Comparison of ENCODE assay signal across 21 cellular contexts in the genomic region with DNA sequence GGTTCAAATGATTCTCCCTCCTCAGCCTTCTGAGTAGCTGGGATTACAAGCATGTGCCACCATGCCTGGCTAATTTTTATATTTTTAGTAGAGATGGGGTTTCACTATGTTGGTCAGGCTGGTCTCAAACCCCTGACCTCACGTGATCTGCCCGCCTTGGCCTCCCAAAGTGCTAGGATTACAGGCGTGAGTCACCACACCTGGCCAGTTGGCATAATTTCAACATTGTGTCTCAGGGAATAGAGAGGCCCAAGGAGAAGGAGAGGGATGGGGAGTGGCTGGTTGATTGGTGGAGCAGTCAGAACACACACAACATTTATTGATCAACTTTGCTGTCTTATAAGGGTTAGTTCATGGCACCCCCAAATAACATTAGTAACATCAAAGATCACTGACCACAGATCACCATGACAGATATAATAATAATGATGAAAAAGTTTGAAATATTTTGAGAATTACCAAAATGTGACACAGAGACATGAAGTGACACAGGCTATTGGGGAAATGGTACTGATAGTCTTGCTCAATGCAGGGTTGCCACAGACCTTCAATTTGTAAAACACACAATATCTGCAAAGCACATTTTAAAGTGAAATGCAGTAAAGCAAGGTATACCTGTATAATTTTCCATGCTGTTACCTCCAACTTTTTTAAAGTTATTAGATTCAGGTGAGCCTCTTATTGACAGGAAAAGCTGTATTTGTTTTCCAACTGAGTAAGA. TPM values are rescaled to one million over a fixed set of nuclear protein-coding genes. Genes with fewer than 3 reads are reported as not detected.
A peak's percentile ranks its signal among the peaks of the same experiment; 100 is the strongest.
DNase-seq lines count a peak whose midpoint lies in the region; ATAC-seq, FAIRE-seq and TF ChIP-seq lines count a peak whose summit lies in the region.
"Had no signal": no experiment of that assay in that cellular context is flagged by ENCODE, and none has a peak within 500 bp of the region (broad histone marks: within the 10 kb centered on the region; RNA-seq: fewer than 3 reads in every experiment).

No MANE protein-coding gene starts in this region.

- in situ Hi-C loops in HepG2 (cut with HindIII; ENCODE audit: extremely low pct_ligation_motif_present, low pct_unique_long_range_greater_than_20kb) = no loop called here

- intact Hi-C loops in HepG2 (cut with micrococcal nuclease; ENCODE audit: unreplicated experiment) = no loop called here
- intact Hi-C loops in right lobe of liver (cut with DNase I) = no loop called here

- H3K27ac ChIP-seq in HepG2 (ENCODE audit: extremely low read length, insufficient read depth, low read length) = no peak overlapping the region
- H3K27ac ChIP-seq in right lobe of liver = no peak overlapping the region
- H3K27ac ChIP-seq: KMS-11 had no signal

- CTCF ChIA-PET in HepG2 (lab: Yijun Ruan, JAX; ENCODE audit: low intra/inter-chr PET ratio, low total read pairs) = no interaction called here

- TF ChIP-seq POLR2A in HepG2 (IDR thresholded peaks at IDR 0.05; ENCODE audit: insufficient read depth in 1 of 2, low read depth in 2 of 2, low read length in 2 of 2) (no peak), right lobe of liver (IDR thresholded peaks at IDR 0.05) (no peak)

- no peak for FAIRE-seq in HepG2 (lab: Jason Lieb, UNC)
- FAIRE-seq: GM18507, RCC 7860 had no signal

- H3K9me3 Mint-ChIP-seq in endothelial cell (ENCODE audit: unreplicated experiment) = no peaks in the 10 kb centered on the region
- H3K9me3 Mint-ChIP-seq: CD4-positive, alpha-beta T cell had no signal

- peaks cover 6% of the 10 kb centered on the region for H3K4me1 ChIP-seq in HepG2 (ENCODE audit: insufficient read depth, low read length)
- no peaks in the 10 kb centered on the region for H3K4me1 ChIP-seq in right lobe of liver
- H3K4me1 ChIP-seq: HAP-1 had no signal

- TF ChIP-seq RAD21 in HepG2 (CRISPR knock-in tag; IDR thresholded peaks at IDR 0.05) = no peak

- H2AFZ ChIP-seq in HepG2 (ENCODE audit: low read length) = no peak overlapping the region

- H3K4me1 Mint-ChIP-seq in endothelial cell (ENCODE audit: unreplicated experiment) = no peaks in the 10 kb centered on the region

- H3K27ac Mint-ChIP-seq in endothelial cell (ENCODE audit: unreplicated experiment) = no peak overlapping the region
- H3K27ac Mint-ChIP-seq: CD4-positive, alpha-beta T cell had no signal

- no peak for DNase-seq in HepG2 (ENCODE audit: low spot score)
- DNase-seq in right lobe of liver = no peak
- peak; percentile 37 for DNase-seq in MV-4-11 (lab: John Stamatoyannopoulos, UW)
- DNase-seq in SKM-1 (lab: John Stamatoyannopoulos, UW; ENCODE audit: unreplicated experiment) = peak; percentile 14
- DNase-seq in endothelial cell (ENCODE audit: low spot score) = no peak
- DNase-seq in activated naive CD4-positive, alpha-beta T cell (lab: John Stamatoyannopoulos, UW) = no peak
- DNase-seq: Calu3; CD4-positive, alpha-beta T cell; DMS79; MM.1S; NCI-H1436; NCI-H2029; NCI-H2171 treated with DMSO at 0.1 percent for 48 hours; NCI-H446 treated with DMSO at 0.1 percent for 48 hours; NCI-H774; SHP77 treated with DMSO at 0.1 percent for 48 hours had no signal

- no peaks in the 10 kb centered on the region for H3K9me3 ChIP-seq in HepG2 (ENCODE audit: low read length)
- H3K9me3 ChIP-seq in right lobe of liver = no peaks in the 10 kb centered on the region
- H3K9me3 ChIP-seq: HAP-1 had no signal

- no peaks in the 10 kb centered on the region for H3K36me3 ChIP-seq in HepG2 (replicated peaks in 1 of 2; ENCODE audit: control insufficient read depth in 1 of 2, insufficient read depth in 2 of 2, low read length in 2 of 2)
- H3K36me3 ChIP-seq in right lobe of liver = no peaks in the 10 kb centered on the region
- H3K36me3 ChIP-seq: HAP-1 had no signal

- H3K9ac ChIP-seq in HepG2 (ENCODE audit: insufficient read depth, low read depth, low read length) = no peak overlapping the region
- H3K9ac ChIP-seq: KMS-11 had no signal

- no peaks in the 10 kb centered on the region for H3K36me3 Mint-ChIP-seq in endothelial cell (ENCODE audit: low read depth, unreplicated experiment)

- TF ChIP-seq EP300 in HepG2 (IDR thresholded peaks at IDR 0.05; ENCODE audit: low read depth in 2 of 2, low read length in 2 of 2) (no peak), HepG2 (CRISPR knock-in tag; IDR thresholded peaks at IDR 0.05; ENCODE audit: borderline replicate concordance) (no peak)

- H3K4me3 ChIP-seq in HepG2 (replicated peaks in 1 of 3; ENCODE audit: insufficient read depth in 1 of 3, low read depth in 2 of 3, low read length in 3 of 3) = no peak overlapping the region
- no peak overlapping the region for H3K4me3 ChIP-seq in right lobe of liver
- H3K4me3 ChIP-seq: HAP-1 had no signal

- POLR2A ChIA-PET in HepG2 (lab: Yijun Ruan, JAX) = no interaction called here

- ATAC-seq in HepG2 = no peak
- ATAC-seq in right lobe of liver = no peak
- no peak for ATAC-seq in HG02588 (IDR thresholded peaks at IDR 0.05; ENCODE audit: unreplicated experiment)

- peaks cover 0 to 12% of the 10 kb centered on the region in 2 experiments; a peak in 3 of 5 replicates for H3K27me3 ChIP-seq in HepG2 (ENCODE audit: control insufficient read depth in 1 of 2, insufficient read depth in 2 of 2, low read length in 2 of 2)
- no peaks in the 10 kb centered on the region for H3K27me3 ChIP-seq in right lobe of liver

- BruUV-seq in HepG2 (replicated peaks; lab: Mats Ljungman, UMichigan) = no TSS peak

- H3K27me3 Mint-ChIP-seq in endothelial cell (ENCODE audit: unreplicated experiment) = peaks cover 2% of the 10 kb centered on the region

- no peak overlapping the region for H3K4me2 ChIP-seq in HepG2 (ENCODE audit: low read depth, low read length)
- H3K4me2 ChIP-seq: KMS-11 had no signal

- 23% methylated on average over 3 of the region's 3 CpGs for WGBS in HepG2 (ENCODE audit: low lambda C conversion rate)
- 89% methylated on average over 3 of the region's 3 CpGs for WGBS in right lobe of liver (ENCODE audit: insufficient coverage, low coverage, low lambda C conversion rate, missing lambda C conversion rate)

- no peaks in the 10 kb centered on the region for H3K79me2 ChIP-seq in HepG2 (ENCODE audit: insufficient read depth, low read length)

- no peaks in the 10 kb centered on the region for H4K20me1 ChIP-seq in HepG2 (ENCODE audit: insufficient read depth, low read length)

- H3K4me3 Mint-ChIP-seq in endothelial cell (ENCODE audit: unreplicated experiment) = no peak overlapping the region
- H3K4me3 Mint-ChIP-seq: CD4-positive, alpha-beta T cell had no signal

- TF ChIP-seq CTCF in HepG2 (CRISPR knock-in tag; IDR thresholded peaks at IDR 0.05) (no peak), right lobe of liver (IDR thresholded peaks at IDR 0.05) (no peak), endothelial cell (IDR thresholded peaks at IDR 0.05; ENCODE audit: unreplicated experiment) (no peak)

RNA-seq across cellular contexts. Expression of a gene that starts 15.8 kb away (rescaled TPM):
- total RNA-seq in HepG2 (2016; rRNA removed; fragmentation: Illumina TruSeq; extraction: Trizol) (7.9 and 18.9 TPM in 2 replicates), right lobe of liver (10 to 100 TPM; 29.6 to 42.7 (median 36.4) TPM), endothelial cell (ENCODE audit: unreplicated experiment) (56.5 TPM)
- total RNA-seq in HepG2 (2016; cell fraction: cytosol; rRNA removed; fragmentation: Illumina TruSeq; extraction: Trizol; ENCODE audit: low read depth) = 5.7 and 6.4 TPM in 2 replicates
- 7.2 and 19.9 TPM in 2 replicates for total RNA-seq in HepG2 (2016; cell fraction: insoluble cytoplasmic fraction; rRNA removed; fragmentation: Illumina TruSeq; extraction: Trizol)
- total RNA-seq in HepG2 (2016; cell fraction: membrane; rRNA removed; fragmentation: Illumina TruSeq; extraction: Trizol) = 6.6 and 8.2 TPM in 2 replicates
- total RNA-seq in HepG2 (2016; cell fraction: nucleus; rRNA removed; fragmentation: Illumina TruSeq; extraction: Trizol) = 19.1 and 22.2 TPM in 2 replicates
- 18.7 and 21.4 TPM in 2 replicates for polyA plus RNA-seq in HepG2 (2011; rRNA removed)
- polyA plus RNA-seq in HepG2 (2011; cell fraction: cytosol; rRNA removed) = 16.6 and 18.4 TPM in 2 replicates
- 25.5 and 32.4 TPM in 2 replicates for polyA plus RNA-seq in HepG2 (2011; cell fraction: nucleus; rRNA removed)
- polyA plus RNA-seq in HepG2 (2012) = 19.2 and 20.3 TPM in 2 replicates
- polyA plus RNA-seq in HepG2 (2016; cell fraction: cytosol; fragmentation: Illumina TruSeq; extraction: Trizol; ENCODE audit: low read depth) = 4.6 and 5.2 TPM in 2 replicates
- polyA plus RNA-seq in HepG2 (2016; cell fraction: insoluble cytoplasmic fraction; fragmentation: Illumina TruSeq; extraction: Trizol; ENCODE audit: low read depth) = 7.2 and 8.0 TPM in 2 replicates
- polyA plus RNA-seq in HepG2 (2016; cell fraction: membrane; fragmentation: Illumina TruSeq; extraction: Trizol; ENCODE audit: low read depth) = 5.6 and 6.0 TPM in 2 replicates
- 28.5 and 33.9 TPM in 2 replicates for polyA plus RNA-seq in HepG2 (2016; cell fraction: nucleus; fragmentation: Illumina TruSeq; extraction: Trizol; ENCODE audit: insufficient read depth, low read depth)
- polyA minus RNA-seq in HepG2 (2011; rRNA and poly(A)+ RNA removed; ENCODE audit: low replicate concordance) = 28.9 and 38.2 TPM in 2 replicates
- polyA minus RNA-seq in HepG2 (2011; cell fraction: cytosol; rRNA and poly(A)+ RNA removed) = 6.5 and 12.1 TPM in 2 replicates
- polyA minus RNA-seq in HepG2 (2011; cell fraction: nucleus; rRNA and poly(A)+ RNA removed) = 21.4 and 21.9 TPM in 2 replicates

RNA-seq across cellular contexts. Expression of a gene that starts 24.3 kb away (rescaled TPM):
- 82.0 and 85.4 TPM in 2 replicates for total RNA-seq in HepG2 (2016; rRNA removed; fragmentation: Illumina TruSeq; extraction: Trizol)
- 117 and 147 TPM in 2 replicates for total RNA-seq in HepG2 (2016; cell fraction: cytosol; rRNA removed; fragmentation: Illumina TruSeq; extraction: Trizol; ENCODE audit: low read depth)
- 82.0 and 82.7 TPM in 2 replicates for total RNA-seq in HepG2 (2016; cell fraction: insoluble cytoplasmic fraction; rRNA removed; fragmentation: Illumina TruSeq; extraction: Trizol)
- 214 and 215 TPM in 2 replicates for total RNA-seq in HepG2 (2016; cell fraction: membrane; rRNA removed; fragmentation: Illumina TruSeq; extraction: Trizol)
- total RNA-seq in HepG2 (2016; cell fraction: nucleus; rRNA removed; fragmentation: Illumina TruSeq; extraction: Trizol) = 59.5 and 61.7 TPM in 2 replicates
- polyA plus RNA-seq in HepG2 (2011; rRNA removed) = 56.2 and 59.7 TPM in 2 replicates
- polyA plus RNA-seq in HepG2 (2011; cell fraction: cytosol; rRNA removed) = 65.4 and 69.6 TPM in 2 replicates
- polyA plus RNA-seq in HepG2 (2011; cell fraction: nucleus; rRNA removed) = 86.6 and 92.4 TPM in 2 replicates
- polyA plus RNA-seq in HepG2 (2012) = 28.1 and 30.6 TPM in 2 replicates
- 140 and 156 TPM in 2 replicates for polyA plus RNA-seq in HepG2 (2016; cell fraction: cytosol; fragmentation: Illumina TruSeq; extraction: Trizol; ENCODE audit: low read depth)
- 69.4 and 76.0 TPM in 2 replicates for polyA plus RNA-seq in HepG2 (2016; cell fraction: insoluble cytoplasmic fraction; fragmentation: Illumina TruSeq; extraction: Trizol; ENCODE audit: low read depth)
- 186 and 191 TPM in 2 replicates for polyA plus RNA-seq in HepG2 (2016; cell fraction: membrane; fragmentation: Illumina TruSeq; extraction: Trizol; ENCODE audit: low read depth)
- polyA plus RNA-seq in HepG2 (2016; cell fraction: nucleus; fragmentation: Illumina TruSeq; extraction: Trizol; ENCODE audit: insufficient read depth, low read depth) = 82.0 and 83.2 TPM in 2 replicates
- 142 and 277 TPM in 2 replicates for polyA minus RNA-seq in HepG2 (2011; rRNA and poly(A)+ RNA removed; ENCODE audit: low replicate concordance)
- 22.9 and 28.1 TPM in 2 replicates for polyA minus RNA-seq in HepG2 (2011; cell fraction: cytosol; rRNA and poly(A)+ RNA removed)
- 96.7 and 106 TPM in 2 replicates for polyA minus RNA-seq in HepG2 (2011; cell fraction: nucleus; rRNA and poly(A)+ RNA removed)
- 10 to 100 TPM; 21.4 to 38.1 (median 31.0) TPM for total RNA-seq in right lobe of liver
- 65.5 TPM for total RNA-seq in endothelial cell (ENCODE audit: unreplicated experiment)

RNA-seq across cellular contexts. Expression of a gene that starts 24.8 kb away (rescaled TPM):
- 55.7 and 60.0 TPM in 2 replicates for total RNA-seq in HepG2 (2016; rRNA removed; fragmentation: Illumina TruSeq; extraction: Trizol)
- 116 and 119 TPM in 2 replicates for total RNA-seq in HepG2 (2016; cell fraction: cytosol; rRNA removed; fragmentation: Illumina TruSeq; extraction: Trizol; ENCODE audit: low read depth)
- 55.1 and 57.7 TPM in 2 replicates for total RNA-seq in HepG2 (2016; cell fraction: insoluble cytoplasmic fraction; rRNA removed; fragmentation: Illumina TruSeq; extraction: Trizol)
- 200 TPM in 2 replicates for total RNA-seq in HepG2 (2016; cell fraction: membrane; rRNA removed; fragmentation: Illumina TruSeq; extraction: Trizol)
- 26.3 and 33.3 TPM in 2 replicates for total RNA-seq in HepG2 (2016; cell fraction: nucleus; rRNA removed; fragmentation: Illumina TruSeq; extraction: Trizol)
- 124 and 141 TPM in 2 replicates for polyA plus RNA-seq in HepG2 (2011; rRNA removed)
- polyA plus RNA-seq in HepG2 (2011; cell fraction: cytosol; rRNA removed) = 127 and 156 TPM in 2 replicates
- polyA plus RNA-seq in HepG2 (2011; cell fraction: nucleus; rRNA removed) = 50.3 and 53.5 TPM in 2 replicates
- polyA plus RNA-seq in HepG2 (2012) = 65.7 and 73.9 TPM in 2 replicates
- polyA plus RNA-seq in HepG2 (2016; cell fraction: cytosol; fragmentation: Illumina TruSeq; extraction: Trizol; ENCODE audit: low read depth) = 178 and 186 TPM in 2 replicates
- polyA plus RNA-seq in HepG2 (2016; cell fraction: insoluble cytoplasmic fraction; fragmentation: Illumina TruSeq; extraction: Trizol; ENCODE audit: low read depth) = 75.5 and 80.9 TPM in 2 replicates
- polyA plus RNA-seq in HepG2 (2016; cell fraction: membrane; fragmentation: Illumina TruSeq; extraction: Trizol; ENCODE audit: low read depth) = 224 and 225 TPM in 2 replicates
- polyA plus RNA-seq in HepG2 (2016; cell fraction: nucleus; fragmentation: Illumina TruSeq; extraction: Trizol; ENCODE audit: insufficient read depth, low read depth) = 58.1 and 58.4 TPM in 2 replicates
- polyA minus RNA-seq in HepG2 (2011; rRNA and poly(A)+ RNA removed; ENCODE audit: low replicate concordance) = 194 and 401 TPM in 2 replicates
- 65.3 and 71.4 TPM in 2 replicates for polyA minus RNA-seq in HepG2 (2011; cell fraction: cytosol; rRNA and poly(A)+ RNA removed)
- polyA minus RNA-seq in HepG2 (2011; cell fraction: nucleus; rRNA and poly(A)+ RNA removed) = 39.9 and 41.4 TPM in 2 replicates
- total RNA-seq in right lobe of liver = 10 to 100 TPM; 49.3 to 88.3 (median 61.1) TPM
- 52.9 TPM for total RNA-seq in endothelial cell (ENCODE audit: unreplicated experiment)

RNA-seq across cellular contexts. Expression of a gene that starts 43.4 kb away (rescaled TPM):
- not detected in 2 replicates for total RNA-seq in HepG2 (2016; rRNA removed; fragmentation: Illumina TruSeq; extraction: Trizol)
- total RNA-seq in HepG2 (2016; cell fraction: cytosol; rRNA removed; fragmentation: Illumina TruSeq; extraction: Trizol; ENCODE audit: low read depth) = not detected in 2 replicates
- total RNA-seq in HepG2 (2016; cell fraction: insoluble cytoplasmic fraction; rRNA removed; fragmentation: Illumina TruSeq; extraction: Trizol) = 0.15 TPM in 1 of 2 replicates, not detected in the other
- total RNA-seq in HepG2 (2016; cell fraction: membrane; rRNA removed; fragmentation: Illumina TruSeq; extraction: Trizol) = not detected in 2 replicates
- total RNA-seq in HepG2 (2016; cell fraction: nucleus; rRNA removed; fragmentation: Illumina TruSeq; extraction: Trizol) = 0.12 TPM in 1 of 2 replicates, not detected in the other
- polyA plus RNA-seq in HepG2 (2011; rRNA removed) = 5.4 and 6.4 TPM in 2 replicates
- 0.67 and 1.6 TPM in 2 replicates for polyA plus RNA-seq in HepG2 (2011; cell fraction: cytosol; rRNA removed)
- 76.9 and 115 TPM in 2 replicates for polyA plus RNA-seq in HepG2 (2011; cell fraction: nucleus; rRNA removed)
- polyA plus RNA-seq in HepG2 (2012) = 3.1 and 4.4 TPM in 2 replicates
- polyA plus RNA-seq in HepG2 (2016; cell fraction: cytosol; fragmentation: Illumina TruSeq; extraction: Trizol; ENCODE audit: low read depth) = not detected in 2 replicates
- not detected in 2 replicates for polyA plus RNA-seq in HepG2 (2016; cell fraction: insoluble cytoplasmic fraction; fragmentation: Illumina TruSeq; extraction: Trizol; ENCODE audit: low read depth)
- not detected in 2 replicates for polyA plus RNA-seq in HepG2 (2016; cell fraction: membrane; fragmentation: Illumina TruSeq; extraction: Trizol; ENCODE audit: low read depth)
- 0.07 and 0.44 TPM in 2 replicates for polyA plus RNA-seq in HepG2 (2016; cell fraction: nucleus; fragmentation: Illumina TruSeq; extraction: Trizol; ENCODE audit: insufficient read depth, low read depth)
- 0.72 and 10.8 TPM in 2 replicates for polyA minus RNA-seq in HepG2 (2011; rRNA and poly(A)+ RNA removed; ENCODE audit: low replicate concordance)
- polyA minus RNA-seq in HepG2 (2011; cell fraction: cytosol; rRNA and poly(A)+ RNA removed) = 0.49 and 0.62 TPM in 2 replicates
- polyA minus RNA-seq in HepG2 (2011; cell fraction: nucleus; rRNA and poly(A)+ RNA removed) = 19.8 and 25.9 TPM in 2 replicates
- total RNA-seq in right lobe of liver = 1 to 10 TPM in 1 of 6 experiments, under 1 TPM in 4, not detected in 1; 0.18 to 5.5 (median 0.49) TPM
- 4.0 TPM for total RNA-seq in endothelial cell (ENCODE audit: unreplicated experiment)

RNA-seq across cellular contexts. Expression of a gene that starts 55.8 kb away (rescaled TPM):
- total RNA-seq in HepG2 (2016; rRNA removed; fragmentation: Illumina TruSeq; extraction: Trizol) (25.2 and 34.2 TPM in 2 replicates), right lobe of liver (10 to 100 TPM; 10.7 to 13.0 (median 12.3) TPM), endothelial cell (ENCODE audit: unreplicated experiment) (31.5 TPM)
- 7.3 and 7.9 TPM in 2 replicates for total RNA-seq in HepG2 (2016; cell fraction: cytosol; rRNA removed; fragmentation: Illumina TruSeq; extraction: Trizol; ENCODE audit: low read depth)
- total RNA-seq in HepG2 (2016; cell fraction: insoluble cytoplasmic fraction; rRNA removed; fragmentation: Illumina TruSeq; extraction: Trizol) = 26.4 and 33.3 TPM in 2 replicates
- total RNA-seq in HepG2 (2016; cell fraction: membrane; rRNA removed; fragmentation: Illumina TruSeq; extraction: Trizol) = 21.4 and 23.3 TPM in 2 replicates
- total RNA-seq in HepG2 (2016; cell fraction: nucleus; rRNA removed; fragmentation: Illumina TruSeq; extraction: Trizol) = 17.6 and 18.9 TPM in 2 replicates
- 18.4 and 19.2 TPM in 2 replicates for polyA plus RNA-seq in HepG2 (2011; rRNA removed)
- 10.6 and 14.8 TPM in 2 replicates for polyA plus RNA-seq in HepG2 (2011; cell fraction: cytosol; rRNA removed)
- 15.6 and 19.5 TPM in 2 replicates for polyA plus RNA-seq in HepG2 (2011; cell fraction: nucleus; rRNA removed)
- 11.2 and 13.3 TPM in 2 replicates for polyA plus RNA-seq in HepG2 (2012)
- 6.3 and 7.2 TPM in 2 replicates for polyA plus RNA-seq in HepG2 (2016; cell fraction: cytosol; fragmentation: Illumina TruSeq; extraction: Trizol; ENCODE audit: low read depth)
- polyA plus RNA-seq in HepG2 (2016; cell fraction: insoluble cytoplasmic fraction; fragmentation: Illumina TruSeq; extraction: Trizol; ENCODE audit: low read depth) = 24.9 and 26.5 TPM in 2 replicates
- polyA plus RNA-seq in HepG2 (2016; cell fraction: membrane; fragmentation: Illumina TruSeq; extraction: Trizol; ENCODE audit: low read depth) = 13.6 and 14.2 TPM in 2 replicates
- polyA plus RNA-seq in HepG2 (2016; cell fraction: nucleus; fragmentation: Illumina TruSeq; extraction: Trizol; ENCODE audit: insufficient read depth, low read depth) = 23.9 and 24.7 TPM in 2 replicates
- polyA minus RNA-seq in HepG2 (2011; rRNA and poly(A)+ RNA removed; ENCODE audit: low replicate concordance) = 20.4 and 27.5 TPM in 2 replicates
- polyA minus RNA-seq in HepG2 (2011; cell fraction: cytosol; rRNA and poly(A)+ RNA removed) = 10.0 and 11.4 TPM in 2 replicates
- 17.6 and 26.7 TPM in 2 replicates for polyA minus RNA-seq in HepG2 (2011; cell fraction: nucleus; rRNA and poly(A)+ RNA removed)

Comparison
In these comparisons a context has a peak if more than half of its experiments do, and no peak if none do; other contexts are left out.
1. DNase-seq: peak in MV-4-11 (single experiment) and SKM-1 (single experiment); none in HepG2 (single experiment), right lobe of liver (0 of 3), endothelial cell (single experiment) and activated naive CD4-positive, alpha-beta T cell (0 of 4).